Comparison of ENCODE assay signal across 14 cellular contexts in genomic region chr5:134556994-134557393, GRCh38. TPM values are rescaled to one million over a fixed set of nuclear protein-coding genes. Genes with fewer than 3 reads are reported as not detected.
DNase-seq lines count a peak whose midpoint lies in the region; ATAC-seq and TF ChIP-seq lines count a peak whose summit lies in the region.
"Had no signal": no experiment of that assay in that cellular context is flagged by ENCODE, and none has a peak within 500 bp of the region (broad histone marks: within the 10 kb centered on the region; RNA-seq: fewer than 3 reads in every experiment).

No MANE protein-coding gene starts in this region.

- H3K27ac ChIP-seq in HEK293 (ENCODE audit: extremely low read depth, low read depth, low read length): no peak overlapping the region
- H3K27ac ChIP-seq: prostate gland, SJCRH30 had no signal

- no peaks in the 10 kb centered on the region for H3K9me3 Mint-ChIP-seq in activated CD4-positive, alpha-beta T cell treated with anti-CD3 and anti-CD28 coated beads for 36 hours (ENCODE audit: low read depth)
- no peaks in the 10 kb centered on the region for H3K9me3 Mint-ChIP-seq in activated naive CD8-positive, alpha-beta T cell treated with anti-CD3 and anti-CD28 coated beads, Interleukin-2, amount 10 ng/mL, durations not matched to agents 7 days and 5 days
- H3K9me3 Mint-ChIP-seq in natural killer cell: no peaks in the 10 kb centered on the region

- peak overlapping the region; percentile 25 for H3K4me3 Mint-ChIP-seq in activated CD4-positive, alpha-beta T cell treated with anti-CD3 and anti-CD28 coated beads for 36 hours
- H3K4me3 Mint-ChIP-seq in activated naive CD8-positive, alpha-beta T cell treated with anti-CD3 and anti-CD28 coated beads, Interleukin-2, amount 10 ng/mL, durations not matched to agents 7 days and 5 days: peak overlapping the region; percentile 71
- no peak overlapping the region for H3K4me3 Mint-ChIP-seq in natural killer cell

- TF ChIP-seq CTCF in HEK293 (tag by site-specific recombination; IDR thresholded peaks at IDR 0.05) (no peak), natural killer cell (IDR thresholded peaks at IDR 0.05) (no peak)

- H3K4me1 Mint-ChIP-seq in activated CD4-positive, alpha-beta T cell treated with anti-CD3 and anti-CD28 coated beads for 36 hours: peaks cover 32% of the 10 kb centered on the region
- peaks cover 22% of the 10 kb centered on the region for H3K4me1 Mint-ChIP-seq in activated naive CD8-positive, alpha-beta T cell treated with anti-CD3 and anti-CD28 coated beads, Interleukin-2, amount 10 ng/mL, durations not matched to agents 7 days and 5 days
- H3K4me1 Mint-ChIP-seq in natural killer cell: peaks cover 34 to 55% of the 10 kb centered on the region in 2 donors

- POLR2A ChIA-PET in activated CD4-positive, alpha-beta T cell treated with anti-CD3 and anti-CD28 coated beads for 36 hours (lab: Charles Lee): interaction anchor here (0.7 kb wide), 1 partner anchor 15 kb away, joined by 4 read pairs; no protein-coding TSS in a partner anchor
- POLR2A ChIA-PET in HEK293 (lab: Yijun Ruan, JAX) (no interaction called here), HEK293T (lab: Yijun Ruan, JAX) (no interaction called here)
- POLR2A ChIA-PET in activated naive CD8-positive, alpha-beta T cell treated with anti-CD3 and anti-CD28 coated beads, Interleukin-2, amount 10 ng/mL, durations not matched to agents 7 days and 5 days (lab: Charles Lee): no interaction called here

- peaks cover 54% of the 10 kb centered on the region for H3K36me3 Mint-ChIP-seq in activated CD4-positive, alpha-beta T cell treated with anti-CD3 and anti-CD28 coated beads for 36 hours (ENCODE audit: low read depth)
- H3K36me3 Mint-ChIP-seq in activated naive CD8-positive, alpha-beta T cell treated with anti-CD3 and anti-CD28 coated beads, Interleukin-2, amount 10 ng/mL, durations not matched to agents 7 days and 5 days: peaks cover 18% of the 10 kb centered on the region
- no peaks in the 10 kb centered on the region for H3K36me3 Mint-ChIP-seq in natural killer cell

- no peaks in the 10 kb centered on the region for H3K27me3 Mint-ChIP-seq in activated CD4-positive, alpha-beta T cell treated with anti-CD3 and anti-CD28 coated beads for 36 hours
- no peaks in the 10 kb centered on the region for H3K27me3 Mint-ChIP-seq in activated naive CD8-positive, alpha-beta T cell treated with anti-CD3 and anti-CD28 coated beads, Interleukin-2, amount 10 ng/mL, durations not matched to agents 7 days and 5 days
- H3K27me3 Mint-ChIP-seq in natural killer cell (ENCODE audit: low read depth in 2 of 2): no peaks in the 10 kb centered on the region

- no peak for DNase-seq in activated CD4-positive, alpha-beta T cell treated with anti-CD3 and anti-CD28 coated beads for 36 hours
- DNase-seq in activated CD4-positive, alpha-beta T cell treated with anti-CD3 and anti-CD28 coated beads for 48 hours: no peak
- no peak for DNase-seq in activated naive CD8-positive, alpha-beta T cell treated with anti-CD3 and anti-CD28 coated beads, Interleukin-2, amount 10 ng/mL, durations not matched to agents 7 days and 5 days
- DNase-seq in natural killer cell (no peak), foreskin melanocyte (no peak), HEK293T (ENCODE audit: extremely low spot score) (no peak), NCI-H2196 (lab: John Stamatoyannopoulos, UW; ENCODE audit: unreplicated experiment) (no peak)
- DNase-seq: NCI-H2081, NCI-H526 treated with DMSO at 0.1 percent for 48 hours, OCI-M1, SJCRH30, spleen had no signal

- peak overlapping the region; percentile 87 for H3K27ac Mint-ChIP-seq in activated CD4-positive, alpha-beta T cell treated with anti-CD3 and anti-CD28 coated beads for 36 hours
- peak overlapping the region; percentile 95 for H3K27ac Mint-ChIP-seq in activated naive CD8-positive, alpha-beta T cell treated with anti-CD3 and anti-CD28 coated beads, Interleukin-2, amount 10 ng/mL, durations not matched to agents 7 days and 5 days
- peak overlapping the region; percentile 92 to 94 for H3K27ac Mint-ChIP-seq in natural killer cell

- CTCF ChIA-PET in activated CD4-positive, alpha-beta T cell treated with anti-CD3 and anti-CD28 coated beads for 36 hours (lab: Charles Lee): no interaction called here
- CTCF ChIA-PET in HEK293 (lab: Yijun Ruan, JAX) (interaction anchor here (0.7 kb wide), 1 partner anchor 10 kb away, joined by 3 read pairs; no protein-coding TSS in a partner anchor), HEK293T (lab: Yijun Ruan, JAX) (no interaction called here)

- intact Hi-C loops in activated CD4-positive, alpha-beta T cell treated with anti-CD3 and anti-CD28 coated beads for 36 hours (cut with DNase I, micrococcal nuclease): loop anchor here (1.0 kb wide), 6 partner anchors 13 to 348 kb away; partner anchors contain the start of genes CDKL3 (in 1 of the 2), PCBD2 (in 1 of the 2) and PPP2CA (in 1 of the 2)
- intact Hi-C loops in natural killer cell (cut with micrococcal nuclease): loop anchor here (1.0 kb wide), 1 partner anchor 32 kb away; the partner anchor contains the start of gene JADE2

- H3K36me3 ChIP-seq in HEK293 (ENCODE audit: control insufficient read depth in 2 of 2, insufficient read depth in 1 of 2, low read length in 2 of 2): peaks cover 0 to 14% of the 10 kb centered on the region in 2 experiments; a peak in 2 of 3 replicates
- H3K36me3 ChIP-seq: SJCRH30 had no signal

- no peak for ATAC-seq in activated CD4-positive, alpha-beta T cell treated with anti-CD3 and anti-CD28 coated beads for 36 hours
- no peak for ATAC-seq in activated naive CD8-positive, alpha-beta T cell treated with anti-CD3 and anti-CD28 coated beads, Interleukin-2, amount 10 ng/mL, durations not matched to agents 7 days and 5 days (ENCODE audit: low read depth)
- no peak for ATAC-seq in natural killer cell

- H3K9me3 ChIP-seq in HEK293 (ENCODE audit: control insufficient read depth, insufficient read depth, low read depth, low read length): no peaks in the 10 kb centered on the region
- H3K9me3 ChIP-seq: prostate gland, SJCRH30, spleen had no signal

- H3K4me1 ChIP-seq in HEK293 (ENCODE audit: control insufficient read depth, insufficient read depth, low read length): no peaks in the 10 kb centered on the region
- H3K4me1 ChIP-seq: SJCRH30 had no signal

- H3K4me3 ChIP-seq in HEK293 (ENCODE audit: low read depth, low read length): no peak overlapping the region
- H3K4me3 ChIP-seq: prostate gland, SJCRH30, spleen had no signal

TF ChIP-seq in HEK293, 187 proteins besides CTCF, POLR2A, EP300 and RAD21 (continues in another document):
- TF ChIP-seq ZNF366 (tag by site-specific recombination; conservative IDR thresholded peaks at IDR 0.05): no peak
- TF ChIP-seq ZNF248 (tag by site-specific recombination; IDR thresholded peaks at IDR 0.05): no peak
- peak; percentile 96 for TF ChIP-seq REPIN1 (tag by site-specific recombination; IDR thresholded peaks at IDR 0.05; ENCODE audit: low read depth)
- TF ChIP-seq ZSCAN4 (tag by site-specific recombination; IDR thresholded peaks at IDR 0.05): peak; percentile 7; the same call in 1 of the 2 replicates
- TF ChIP-seq ZNF155 (tag by site-specific recombination; IDR thresholded peaks at IDR 0.05): no peak
- no peak for TF ChIP-seq BCL11A (tag by site-specific recombination; IDR thresholded peaks at IDR 0.05; ENCODE audit: low read depth)
- TF ChIP-seq ZNF548 (tag by site-specific recombination; IDR thresholded peaks at IDR 0.05): no peak

TF ChIP-seq in HEK293T, 16 proteins besides CTCF, POLR2A, EP300 and RAD21:
- TF ChIP-seq NFRKB (IDR thresholded peaks at IDR 0.05) (no peak), HDGF (IDR thresholded peaks at IDR 0.05; ENCODE audit: borderline replicate concordance) (no peak), PKNOX1 (IDR thresholded peaks at IDR 0.05) (no peak), CTBP1 (IDR thresholded peaks at IDR 0.05; ENCODE audit: borderline replicate concordance) (no peak), FOXA1 (IDR thresholded peaks at IDR 0.05) (no peak), ZNF384 (IDR thresholded peaks at IDR 0.05) (no peak)
TF ChIP-seq in HEK293T: peak in this region for 0.

RNA-seq across cellular contexts. Expression of gene JADE2, which starts 31.5 kb away (rescaled TPM):
- 10 to 100 TPM; 58.1 to 68.0 TPM for total RNA-seq in activated CD4-positive, alpha-beta T cell treated with anti-CD3 and anti-CD28 coated beads for 36 hours
- total RNA-seq in activated naive CD8-positive, alpha-beta T cell treated with anti-CD3 and anti-CD28 coated beads, Interleukin-2, amount 10 ng/mL, durations not matched to agents 7 days and 5 days: 100 to 1,000 TPM; 142 to 161 TPM
- 100 to 1,000 TPM; 130 to 174 (median 173) TPM for total RNA-seq in natural killer cell
